26 cellular contexts compared by ENCODE assay signal in the genomic region with DNA sequence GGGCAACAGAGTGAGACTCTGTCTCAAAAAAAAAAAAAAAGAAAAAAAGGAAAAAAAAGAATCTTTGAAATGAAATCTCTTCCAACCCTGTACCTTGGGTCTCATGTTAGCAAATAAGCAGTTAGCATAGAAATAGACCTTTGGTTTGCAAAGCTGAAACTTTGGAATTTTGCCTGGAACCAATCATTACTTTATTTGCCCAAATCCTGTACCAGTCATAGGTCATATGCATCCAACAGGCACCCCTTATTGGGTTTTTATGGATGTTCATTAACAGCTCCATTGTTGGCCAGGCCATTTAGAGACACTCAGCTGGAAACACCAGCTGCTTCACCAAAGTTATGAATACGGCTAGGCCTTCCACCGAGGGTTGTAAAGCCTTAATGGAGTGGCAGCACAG. TPM values are rescaled to one million over a fixed set of nuclear protein-coding genes. Genes with fewer than 3 reads are reported as not detected.
A peak's percentile ranks its signal among the peaks of the same experiment; 100 is the strongest.
DNase-seq lines count a peak whose midpoint lies in the region; ATAC-seq and TF ChIP-seq lines count a peak whose summit lies in the region.
"Had no signal": no experiment of that assay in that cellular context is flagged by ENCODE, and none has a peak within 500 bp of the region (broad histone marks: within the 10 kb centered on the region; RNA-seq: fewer than 3 reads in every experiment).

No MANE protein-coding gene starts in this region.

- H3K4me3 ChIP-seq in hepatocyte: no peak overlapping the region
- H3K4me3 ChIP-seq: BLaER1 treated with 17β-estradiol and CSF1 and Interleukin-3, amounts not matched to agents 10 nM and 100 nM; GM12878; HAP-1 had no signal

- peaks cover 2 to 4% (median 3%) of the 10 kb centered on the region in 3 donors for H3K27me3 Mint-ChIP-seq in immature natural killer cell (ENCODE audit: low read depth in 3 of 3)
- H3K27me3 Mint-ChIP-seq: CD4-positive, alpha-beta T cell had no signal

- DNase-seq in NCI-H345 (lab: John Stamatoyannopoulos, UW) (peak; percentile 11), NCI-H345 treated with DMSO at 0.1 percent for 48 hours (lab: John Stamatoyannopoulos, UW; ENCODE audit: unreplicated experiment) (no peak), NCI-H146 treated with DMSO at 0.1 percent for 48 hours (lab: John Stamatoyannopoulos, UW; ENCODE audit: unreplicated experiment) (peak; percentile 99), NCI-H774 (lab: John Stamatoyannopoulos, UW) (peak; percentile 74), immature natural killer cell (no peak), hepatocyte (ENCODE audit: low spot score) (no peak)
- DNase-seq: AML-193; CD4-positive, alpha-beta T cell; DMS79; EL; GDM1; GOT3; NCI-H1048; NCI-H1436; NCI-H1930; NCI-H510A; NCI-H82; RPMI8226; SHP77; T-helper 1 cell had no signal

- no peak overlapping the region for H3K4me2 ChIP-seq in hepatocyte

- no peak overlapping the region for H3K27ac Mint-ChIP-seq in immature natural killer cell
- H3K27ac Mint-ChIP-seq: CD4-positive, alpha-beta T cell had no signal

- no peaks in the 10 kb centered on the region for H3K79me2 ChIP-seq in hepatocyte

- H3K4me1 ChIP-seq in hepatocyte (ENCODE audit: insufficient read depth): no peaks in the 10 kb centered on the region
- H3K4me1 ChIP-seq: HAP-1 had no signal

- H3K27ac ChIP-seq in hepatocyte: no peak overlapping the region
- H3K27ac ChIP-seq: BLaER1 treated with 17β-estradiol and CSF1 and Interleukin-3, amounts not matched to agents 10 nM and 100 nM; HL-60 had no signal

- H4K20me1 ChIP-seq in hepatocyte (ENCODE audit: insufficient read depth, poor library complexity, severe bottlenecking): no peaks in the 10 kb centered on the region
- H4K20me1 ChIP-seq: BLaER1 treated with 17β-estradiol and CSF1 and Interleukin-3, amounts not matched to agents 10 nM and 100 nM had no signal

- H2AFZ ChIP-seq in hepatocyte: no peak overlapping the region

- no peaks in the 10 kb centered on the region for H3K36me3 Mint-ChIP-seq in immature natural killer cell

- no peaks in the 10 kb centered on the region for H3K9me2 ChIP-seq in hepatocyte (replicated peaks; ENCODE audit: insufficient read depth)

- no peaks in the 10 kb centered on the region for H3K4me1 Mint-ChIP-seq in immature natural killer cell

- no peak for ATAC-seq in HG02763 (IDR thresholded peaks at IDR 0.05; ENCODE audit: unreplicated experiment)
- ATAC-seq: GM12878 had no signal

- H3K27me3 ChIP-seq in hepatocyte: no peaks in the 10 kb centered on the region
- H3K27me3 ChIP-seq: BLaER1 treated with 17β-estradiol and CSF1 and Interleukin-3, amounts not matched to agents 10 nM and 100 nM had no signal

- TF ChIP-seq CTCF in hepatocyte (IDR thresholded peaks at IDR 0.05; ENCODE audit: poor library complexity): no peak

- H3K36me3 ChIP-seq in hepatocyte (replicated peaks; ENCODE audit: insufficient read depth, low read depth): no peaks in the 10 kb centered on the region
- H3K36me3 ChIP-seq: BLaER1 treated with 17β-estradiol and CSF1 and Interleukin-3, amounts not matched to agents 10 nM and 100 nM; HAP-1 had no signal

- peaks cover 0 to 5% (median 0%) of the 10 kb centered on the region in 6 donors for H3K9me3 Mint-ChIP-seq in immature natural killer cell

- no peaks in the 10 kb centered on the region for H3K9me3 ChIP-seq in hepatocyte (ENCODE audit: low read depth)

- no peak overlapping the region for H3K4me3 Mint-ChIP-seq in immature natural killer cell
- H3K4me3 Mint-ChIP-seq: CD4-positive, alpha-beta T cell had no signal

- WGBS in hepatocyte (ENCODE audit: low lambda C conversion rate, missing lambda C conversion rate): 81% methylated on average over 2 of the region's 2 CpGs

RNA-seq across cellular contexts. Expression of a gene that starts 53.0 kb away (rescaled TPM):
- polyA plus RNA-seq in immature natural killer cell (under 1 TPM in 1 of 3 donors, not detected in 2; 0.10 TPM), hepatocyte (5.3 and 8.0 TPM in 2 replicates)
- total RNA-seq in hepatocyte: 9.9 and 11.0 TPM in 2 replicates
- total RNA-seq: SK-MEL-5 had no signal

Comparison
In these comparisons a context has a peak if more than half of its experiments do, and no peak if none do; other contexts are left out.
1. DNase-seq: peak in NCI-H345 (single experiment), NCI-H146 treated with DMSO at 0.1 percent for 48 hours (single experiment) and NCI-H774 (single experiment); none in NCI-H345 treated with DMSO at 0.1 percent for 48 hours (single experiment), immature natural killer cell (0 of 3) and hepatocyte (single experiment).